Comparison of ENCODE assay signal across 1 cellular context in the genomic region with DNA sequence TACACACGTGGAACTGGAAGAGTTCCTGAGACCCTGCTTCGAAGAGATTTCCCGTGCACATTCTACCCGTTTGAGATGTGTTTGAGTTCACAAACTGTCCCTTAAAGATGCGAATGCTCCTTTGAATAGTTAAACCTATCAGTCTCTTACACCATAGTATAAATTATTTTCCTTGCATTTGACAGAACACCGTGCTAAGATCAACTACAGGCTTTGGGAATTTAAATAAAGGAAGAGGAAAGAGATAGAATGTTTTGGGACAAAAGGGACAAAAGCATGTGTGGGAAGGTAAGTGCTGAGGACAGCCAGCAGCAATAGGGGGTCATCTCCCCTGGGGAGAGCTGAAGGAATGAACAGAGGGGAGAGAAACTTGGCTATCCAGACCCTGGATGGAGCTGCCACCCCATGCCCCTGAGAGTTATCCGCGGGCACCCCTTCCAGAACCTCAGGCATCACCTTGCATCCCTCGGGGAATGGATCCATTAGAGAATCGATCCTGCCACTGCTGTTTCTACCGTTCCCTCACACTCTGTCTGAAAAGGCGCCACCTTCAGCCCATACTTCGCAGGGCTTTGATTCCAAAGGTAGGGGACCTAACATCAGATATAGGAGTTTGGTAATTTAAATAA.
A peak's percentile ranks its signal among the peaks of the same experiment; 100 is the strongest.
TF ChIP-seq lines count a peak whose summit lies in the region.

No MANE protein-coding gene starts in this region.

TF ChIP-seq in H1, 55 proteins besides CTCF, POLR2A, EP300 and RAD21:
- TF ChIP-seq, protein P1, sequence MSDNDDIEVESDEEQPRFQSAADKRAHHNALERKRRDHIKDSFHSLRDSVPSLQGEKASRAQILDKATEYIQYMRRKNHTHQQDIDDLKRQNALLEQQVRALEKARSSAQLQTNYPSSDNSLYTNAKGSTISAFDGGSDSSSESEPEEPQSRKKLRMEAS (IDR thresholded peaks at IDR 0.05) = peak; percentile 25
- TF ChIP-seq POU5F1 (IDR thresholded peaks at IDR 0.05; ENCODE audit: low read depth, low read length) (no peak), HDAC2 (IDR thresholded peaks at IDR 0.05; ENCODE audit: borderline replicate concordance in 1 of 2, low read depth in 2 of 2, low read length in 2 of 2) (peak in 1 of 2 experiments; percentile 76; a peak in 1 of 4 replicates), ASH2L (IDR thresholded peaks at IDR 0.05; ENCODE audit: low read length) (peak; percentile 31), BRCA1 (IDR thresholded peaks at IDR 0.05; ENCODE audit: low read depth, low read length) (no peak), KDM1A (IDR thresholded peaks at IDR 0.05; ENCODE audit: borderline replicate concordance, low read length) (peak; percentile 90), SIX5 (IDR thresholded peaks at IDR 0.05; ENCODE audit: low read depth, low read length) (no peak), HDAC6 (IDR thresholded peaks at IDR 0.05; ENCODE audit: low read depth, low read length) (no peak), NRF1 (IDR thresholded peaks at IDR 0.05; ENCODE audit: low read depth, low read length) (no peak), PHF8 (conservative IDR thresholded peaks at IDR 0.05; ENCODE audit: low read depth, low read length) (peak; percentile 19; the same call in 1 of the 2 replicates)
